In the genomic region with DNA sequence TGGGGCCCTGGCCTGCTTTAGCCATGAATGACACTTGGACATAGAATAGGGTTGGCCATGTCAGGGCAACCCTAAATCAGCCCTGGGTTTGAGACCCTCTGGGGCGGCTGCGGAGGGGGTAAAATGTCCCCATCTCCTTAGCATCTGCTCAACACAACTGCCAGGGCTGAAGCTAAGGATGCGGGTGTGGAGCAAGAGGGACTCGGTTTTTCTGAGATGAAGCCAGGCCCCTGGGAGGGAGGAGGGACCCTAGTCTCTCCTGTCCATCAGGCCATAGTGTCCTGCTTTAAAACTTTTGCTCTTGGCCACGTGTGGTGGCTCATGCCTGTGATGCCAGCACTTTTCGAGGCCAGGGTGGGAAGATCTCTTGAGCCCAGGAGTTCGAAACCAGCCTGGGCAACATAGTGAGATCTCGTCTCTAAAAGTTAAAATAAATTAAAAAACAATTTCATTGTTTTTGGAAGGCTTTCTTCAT, we compare ENCODE assay signal across 8 cellular contexts. TPM values are rescaled to one million over a fixed set of nuclear protein-coding genes. Genes with fewer than 3 reads are reported as not detected.
A peak's percentile ranks its signal among the peaks of the same experiment; 100 is the strongest.
DNase-seq lines count a peak whose midpoint lies in the region; ATAC-seq and TF ChIP-seq lines count a peak whose summit lies in the region.
"Had no signal": no experiment of that assay in that cellular context is flagged by ENCODE, and none has a peak within 500 bp of the region (broad histone marks: within the 10 kb centered on the region; RNA-seq: fewer than 3 reads in every experiment).

No MANE protein-coding gene starts in this region.

- ATAC-seq in thoracic aorta (ENCODE audit: insufficient number of reproducible peaks, low FRiP score, low read depth), result no peak

- no peaks in the 10 kb centered on the region for H4K20me1 ChIP-seq in OCI-LY3 (ENCODE audit: insufficient read depth, low read length)

- no peak overlapping the region for H3K27ac ChIP-seq in OCI-LY3 (ENCODE audit: low read length)
- peak overlapping the region; percentile 88 to 98 for H3K27ac ChIP-seq in breast epithelium
- peak overlapping the region; percentile 84 for H3K27ac ChIP-seq in thoracic aorta
- H3K27ac ChIP-seq: SJSA1 had no signal

- H3K4me1 ChIP-seq in OCI-LY3 (ENCODE audit: low read length), result no peaks in the 10 kb centered on the region
- H3K4me1 ChIP-seq in breast epithelium, result peaks cover 2 to 8% of the 10 kb centered on the region in 2 donors
- H3K4me1 ChIP-seq in mucosa of stomach (ENCODE audit: control insufficient read depth, insufficient read depth, low read length), result peaks cover 9% of the 10 kb centered on the region
- H3K4me1 ChIP-seq in thoracic aorta (ENCODE audit: control insufficient read depth in 1 of 2, low read depth in 2 of 2), result peaks cover 17 to 36% of the 10 kb centered on the region in 2 donors

- H3K4me3 ChIP-seq in OCI-LY3 (ENCODE audit: low read length) (no peak overlapping the region), breast epithelium (peak overlapping the region in 1 of 3 donors; percentile 77), mucosa of stomach (ENCODE audit: low read length) (no peak overlapping the region), thoracic aorta (peak overlapping the region; percentile 83)

- DNase-seq in breast epithelium (ENCODE audit: low spot score in 2 of 2) (no peak), thoracic aorta (ENCODE audit: low spot score) (no peak), NOMO-1 treated with DMSO at 0.1 percent for 48 hours (lab: John Stamatoyannopoulos, UW; ENCODE audit: unreplicated experiment) (no peak), DMS153 treated with DMSO at 0.1 percent for 48 hours (lab: John Stamatoyannopoulos, UW; ENCODE audit: unreplicated experiment) (no peak)
- no peak for DNase-seq in effector CD8-positive, alpha-beta T cell (lab: John Stamatoyannopoulos, UW)

- no peak overlapping the region for H3K4me2 ChIP-seq in OCI-LY3 (ENCODE audit: low read length)

- intact Hi-C loops in breast epithelium (cut with DNase I; ENCODE audit: low total_unique reads), result no loop called here

- H3K9me3 ChIP-seq in OCI-LY3 (ENCODE audit: insufficient read depth, low read length), result no peaks in the 10 kb centered on the region
- H3K9me3 ChIP-seq in breast epithelium, result no peaks in the 10 kb centered on the region
- H3K9me3 ChIP-seq in mucosa of stomach (ENCODE audit: control insufficient read depth, low read length), result no peaks in the 10 kb centered on the region
- H3K9me3 ChIP-seq in thoracic aorta, result no peaks in the 10 kb centered on the region
- H3K9me3 ChIP-seq: SJSA1 had no signal

- no peak for TF ChIP-seq POLR2A in breast epithelium (IDR thresholded peaks at IDR 0.05)

- peak overlapping the region; percentile 73; the same call in 1 of the 2 replicates for H2AFZ ChIP-seq in OCI-LY3 (ENCODE audit: low read depth, low read length)

- H3K9ac ChIP-seq in OCI-LY3 (ENCODE audit: low read length) (no peak overlapping the region), mucosa of stomach (ENCODE audit: low read length) (peak overlapping the region; percentile 14)

- H3K36me3 ChIP-seq in OCI-LY3 (replicated peaks; ENCODE audit: low read depth, low read length), result no peaks in the 10 kb centered on the region
- H3K36me3 ChIP-seq in breast epithelium, result no peaks in the 10 kb centered on the region
- H3K36me3 ChIP-seq in mucosa of stomach (ENCODE audit: control insufficient read depth, insufficient read depth, low read length), result no peaks in the 10 kb centered on the region
- H3K36me3 ChIP-seq in thoracic aorta, result peaks cover 21% of the 10 kb centered on the region

- no peaks in the 10 kb centered on the region for H3K79me2 ChIP-seq in OCI-LY3 (ENCODE audit: low read length)

- H3K27me3 ChIP-seq in OCI-LY3 (ENCODE audit: low read depth, low read length) (no peaks in the 10 kb centered on the region), breast epithelium (no peaks in the 10 kb centered on the region), mucosa of stomach (ENCODE audit: control insufficient read depth, insufficient read depth, low read length) (peaks cover 5% of the 10 kb centered on the region), thoracic aorta (replicated peaks; ENCODE audit: insufficient read depth) (no peaks in the 10 kb centered on the region)
- H3K27me3 ChIP-seq: SJSA1 had no signal

- no peak for TF ChIP-seq CTCF in OCI-LY3 (IDR thresholded peaks at IDR 0.05; ENCODE audit: low read depth, low read length)
- TF ChIP-seq CTCF in breast epithelium (IDR thresholded peaks at IDR 0.05), result no peak
- TF ChIP-seq CTCF in thoracic aorta (IDR thresholded peaks at IDR 0.05), result no peak

RNA-seq across cellular contexts. Expression of a gene that starts 0.8 kb away (rescaled TPM):
- 100 to 1,000 TPM; 302 to 773 (median 582) TPM for total RNA-seq in breast epithelium
- total RNA-seq in thoracic aorta, result 100 to 1,000 TPM; 811 to 997 TPM

RNA-seq across cellular contexts. Expression of a gene that starts 16.0 kb away (rescaled TPM):
- 100 to 1,000 TPM in 2 of 3 donors, 10 to 100 TPM in 1; 80.6 to 138 (median 124) TPM for total RNA-seq in breast epithelium
- total RNA-seq in thoracic aorta, result 100 to 1,000 TPM; 126 to 134 TPM

RNA-seq across cellular contexts. Expression of a gene that starts 32.5 kb away (rescaled TPM):
- total RNA-seq in breast epithelium (100 to 1,000 TPM; 307 to 959 (median 622) TPM), thoracic aorta (100 to 1,000 TPM; 456 to 715 TPM)

RNA-seq across cellular contexts. Expression of a gene that starts 35.7 kb away (rescaled TPM):
- 1 to 10 TPM; 1.1 to 3.3 (median 2.9) TPM for total RNA-seq in breast epithelium
- under 1 TPM in 1 of 2 donors, not detected in 1; 0.71 TPM for total RNA-seq in thoracic aorta
- total RNA-seq: SJSA1 had no signal

RNA-seq across cellular contexts. Expression of a gene that starts 37.1 kb away (rescaled TPM):
- total RNA-seq in breast epithelium, result 10 to 100 TPM; 23.9 to 58.7 (median 40.3) TPM
- 10 to 100 TPM; 27.2 to 28.9 TPM for total RNA-seq in thoracic aorta
